In genomic region chr3:9230596-9230995, GRCh38 we compare ENCODE assay signal across 16 cellular contexts.
"Had no signal": no experiment of that assay in that cellular context is flagged by ENCODE, and none has a peak within 500 bp of the region (broad histone marks: within the 10 kb centered on the region; RNA-seq: fewer than 3 reads in every experiment).

No MANE protein-coding gene starts in this region.

- ATAC-seq: activated T-cell treated with anti-CD3 and anti-CD28 coated beads, Interleukin-2, amount 50 U/mL, for 72 hours; body of pancreas; left lung had no signal

- H3K9me3 ChIP-seq: body of pancreas, colonic mucosa, heart right ventricle, left lung, tibial artery, uterus had no signal

- DNase-seq: activated CD4-positive, alpha-beta T cell treated with anti-CD3 and anti-CD28 coated beads, Interleukin-2, amount 50 U/mL, for 1 hour; activated CD4-positive, CD25-positive, alpha-beta regulatory T cell treated with anti-CD3 and anti-CD28 coated beads, Interleukin-2, amount 50 U/mL, for 72 hours; activated CD8-positive, alpha-beta memory T cell treated with anti-CD3 and anti-CD28 coated beads for 24 hours; activated gamma-delta T cell; activated T-cell treated with anti-CD3 and anti-CD28 coated beads, Interleukin-2, amount 50 U/mL, for 72 hours; amniotic stem cell; body of pancreas; central memory CD4-positive, alpha-beta T cell; colonic mucosa; erythroblast; heart right ventricle; left lung; stimulated activated CD4-positive, alpha-beta T cell treated with anti-CD3 and anti-CD28 coated beads, Interleukin-2, amount 100 ng/mL, for 24 hours; stimulated activated naive CD4-positive, alpha-beta T cell treated with Interleukin-2 at 50 U/mL for 16 hours; tibial artery; uterus had no signal

- H3K27me3 ChIP-seq: body of pancreas, colonic mucosa, heart right ventricle, left lung, tibial artery, uterus had no signal

- H3K4me3 ChIP-seq: body of pancreas, colonic mucosa, heart right ventricle, left lung, tibial artery, uterus had no signal

- H3K36me3 ChIP-seq: colonic mucosa, left lung, tibial artery, uterus had no signal

- H3K4me1 ChIP-seq: body of pancreas, colonic mucosa, left lung had no signal
